15 cellular contexts compared by ENCODE assay signal in genomic region chr21:27154451-27155129, GRCh38.
"Had no signal": no experiment of that assay in that cellular context is flagged by ENCODE, and none has a peak within 500 bp of the region (broad histone marks: within the 10 kb centered on the region; RNA-seq: fewer than 3 reads in every experiment).

No MANE protein-coding gene starts in this region.

- H3K27ac ChIP-seq: cardiac muscle cell, SK-N-MC, testis, upper lobe of right lung had no signal

- H3K4me1 ChIP-seq: testis, upper lobe of right lung had no signal

- H3K36me3 ChIP-seq: cardiac muscle cell, stomach, upper lobe of right lung had no signal

- ATAC-seq: activated naive CD8-positive, alpha-beta T cell treated with anti-CD3 and anti-CD28 coated beads, Interleukin-2, amount 50 U/mL, for 24 hours; upper lobe of right lung had no signal

- H3K4me3 ChIP-seq: cardiac muscle cell, SK-N-MC, stomach, testis, upper lobe of right lung had no signal

- H3K9me3 ChIP-seq: stomach, testis, upper lobe of right lung had no signal

- H3K27me3 ChIP-seq: cardiac muscle cell, stomach, testis, upper lobe of right lung had no signal

- DNase-seq: activated CD4-positive, alpha-beta T cell treated with anti-CD3 and anti-CD28 coated beads for 1 hour; activated CD4-positive, alpha-beta T cell treated with anti-CD3 and anti-CD28 coated beads, Interleukin-2, amount 50 U/mL, for 4 hours; activated naive CD4-positive, alpha-beta T cell treated with anti-CD3 and anti-CD28 coated beads for 36 hours; activated naive CD8-positive, alpha-beta T cell treated with anti-CD3 and anti-CD28 coated beads, Interleukin-2, amount 50 U/mL, for 24 hours; activated T-cell treated with anti-CD3 and anti-CD28 coated beads for 4 hours; effector CD4-positive, alpha-beta T cell; mesendoderm; occipital lobe; stimulated activated CD4-positive, alpha-beta T cell treated with anti-CD3 and anti-CD28 coated beads, Interleukin-12 subunit alpha, Interleukin-12 subunit beta, amount 100 ng/mL, for 4 hours; stimulated activated CD4-positive, alpha-beta T cell treated with anti-CD3 and anti-CD28 coated beads, Interleukin-2, amount 100 ng/mL, for 24 hours; stomach; testis; upper lobe of right lung had no signal
